1 cellular context compared by ENCODE assay signal in the genomic region with DNA sequence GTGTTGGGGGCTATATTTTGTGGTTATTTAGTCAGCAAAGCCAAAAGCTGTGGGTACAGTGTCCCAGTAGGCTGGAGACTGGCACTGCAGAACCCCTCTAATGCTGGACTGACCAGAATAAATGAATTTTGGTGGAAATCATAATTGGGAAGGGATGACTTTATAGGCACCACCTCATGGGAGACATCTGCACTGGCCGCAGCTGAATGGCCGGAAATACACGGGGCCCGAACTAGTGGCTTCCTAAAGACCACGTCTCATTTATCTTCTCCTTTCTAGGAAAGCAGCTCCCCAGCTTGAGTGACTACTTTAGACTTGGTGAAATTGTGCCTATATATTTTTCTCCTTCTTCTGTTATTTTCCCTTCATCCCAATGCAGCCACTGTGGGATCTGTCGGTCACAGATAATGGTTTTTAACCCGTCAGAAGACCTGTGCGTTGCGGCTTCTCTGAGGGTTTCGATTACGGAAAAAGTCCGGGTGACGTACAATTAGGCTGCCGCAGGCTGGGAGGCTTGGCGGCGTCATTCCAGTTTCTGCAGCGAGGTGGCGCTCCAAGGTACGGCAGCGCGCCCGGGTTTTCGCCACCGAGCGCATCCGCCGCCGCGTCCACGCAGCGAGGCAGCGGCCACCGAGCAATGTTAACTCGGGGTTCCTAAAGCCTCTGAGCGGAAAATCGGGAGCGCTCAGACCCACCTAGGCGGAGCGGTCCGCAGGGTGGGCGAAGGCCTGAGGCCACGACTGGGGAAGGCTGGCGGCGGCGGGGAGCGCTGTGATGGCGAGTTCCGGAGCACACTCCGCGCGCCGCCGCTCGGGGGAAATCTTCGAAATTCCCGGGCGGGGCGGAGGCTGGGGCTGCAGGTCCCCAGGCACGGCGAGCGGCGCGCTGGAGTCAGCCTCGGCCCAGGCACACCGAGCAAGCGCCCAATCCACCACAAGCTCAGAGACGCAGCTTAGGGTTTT.
A peak's percentile ranks its signal among the peaks of the same experiment; 100 is the strongest.
TF ChIP-seq lines count a peak whose summit lies in the region.

No MANE protein-coding gene starts in this region.

TF ChIP-seq in HepG2, 621 proteins besides CTCF, POLR2A, EP300 and RAD21 (continued from another document and continues in another):
- TF ChIP-seq GZF1 (CRISPR knock-in tag; IDR thresholded peaks at IDR 0.05) (no peak), CEBPG (CRISPR knock-in tag; IDR thresholded peaks at IDR 0.05) (no peak), ZNF121 (CRISPR knock-in tag; IDR thresholded peaks at IDR 0.05) (no peak), BCL6 (CRISPR knock-in tag; IDR thresholded peaks at IDR 0.05) (peak; percentile 76), ZSCAN12 (CRISPR knock-in tag; IDR thresholded peaks at IDR 0.05) (no peak), STAG1 (CRISPR knock-in tag; IDR thresholded peaks at IDR 0.05) (peak; percentile 75), ZFP82 (CRISPR knock-in tag; IDR thresholded peaks at IDR 0.05; ENCODE audit: borderline replicate concordance) (no peak), TRIM24 (CRISPR knock-in tag; IDR thresholded peaks at IDR 0.05) (no peak), ZNF543 (CRISPR knock-in tag; IDR thresholded peaks at IDR 0.05) (no peak), PPARG (CRISPR knock-in tag; conservative IDR thresholded peaks at IDR 0.05) (no peak), PCBP2 (optimal IDR thresholded peaks at IDR 0.05; ENCODE audit: low read depth, low read length, poor library complexity, severe bottlenecking) (no peak), ZNF766 (CRISPR knock-in tag; IDR thresholded peaks at IDR 0.05; ENCODE audit: borderline replicate concordance) (no peak), ZFX (CRISPR knock-in tag; IDR thresholded peaks at IDR 0.05; ENCODE audit: low read depth) (no peak; the same call in 1 of the 2 replicates), ZNF326 (CRISPR knock-in tag; IDR thresholded peaks at IDR 0.05; ENCODE audit: borderline replicate concordance) (no peak), FOSL2 (CRISPR knock-in tag; IDR thresholded peaks at IDR 0.05) (peak; percentile 43), ZNF556 (CRISPR knock-in tag; IDR thresholded peaks at IDR 0.05; ENCODE audit: borderline replicate concordance) (no peak), PHB2 (IDR thresholded peaks at IDR 0.05; ENCODE audit: partially characterized antibody) (no peak), IKZF4 (CRISPR knock-in tag; IDR thresholded peaks at IDR 0.05; ENCODE audit: borderline replicate concordance, low read depth, not compliant biosample characterization) (peak; percentile 71), YEATS4 (CRISPR knock-in tag; IDR thresholded peaks at IDR 0.05; ENCODE audit: borderline replicate concordance) (peak; percentile 76; the same call in 1 of the 2 replicates)
- TF ChIP-seq, protein P1, sequence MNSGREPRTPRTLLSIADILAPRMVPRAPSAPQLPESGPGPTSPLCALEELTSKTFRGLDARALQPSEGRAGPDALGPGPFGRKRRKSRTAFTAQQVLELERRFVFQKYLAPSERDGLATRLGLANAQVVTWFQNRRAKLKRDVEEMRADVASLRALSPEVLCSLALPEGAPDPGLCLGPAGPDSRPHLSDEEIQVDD (CRISPR knock-in tag; IDR thresholded peaks at IDR 0.05; ENCODE audit: borderline replicate concordance): no peak
- TF ChIP-seq, protein P2, sequence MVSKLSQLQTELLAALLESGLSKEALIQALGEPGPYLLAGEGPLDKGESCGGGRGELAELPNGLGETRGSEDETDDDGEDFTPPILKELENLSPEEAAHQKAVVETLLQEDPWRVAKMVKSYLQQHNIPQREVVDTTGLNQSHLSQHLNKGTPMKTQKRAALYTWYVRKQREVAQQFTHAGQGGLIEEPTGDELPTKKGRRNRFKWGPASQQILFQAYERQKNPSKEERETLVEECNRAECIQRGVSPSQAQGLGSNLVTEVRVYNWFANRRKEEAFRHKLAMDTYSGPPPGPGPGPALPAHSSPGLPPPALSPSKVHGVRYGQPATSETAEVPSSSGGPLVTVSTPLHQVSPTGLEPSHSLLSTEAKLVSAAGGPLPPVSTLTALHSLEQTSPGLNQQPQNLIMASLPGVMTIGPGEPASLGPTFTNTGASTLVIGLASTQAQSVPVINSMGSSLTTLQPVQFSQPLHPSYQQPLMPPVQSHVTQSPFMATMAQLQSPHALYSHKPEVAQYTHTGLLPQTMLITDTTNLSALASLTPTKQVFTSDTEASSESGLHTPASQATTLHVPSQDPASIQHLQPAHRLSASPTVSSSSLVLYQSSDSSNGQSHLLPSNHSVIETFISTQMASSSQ (IDR thresholded peaks at IDR 0.05; ENCODE audit: low read depth): no peak
- TF ChIP-seq, protein P2 (CRISPR knock-in tag; IDR thresholded peaks at IDR 0.05; ENCODE audit: borderline replicate concordance): no peak
- TF ChIP-seq, protein P3, sequence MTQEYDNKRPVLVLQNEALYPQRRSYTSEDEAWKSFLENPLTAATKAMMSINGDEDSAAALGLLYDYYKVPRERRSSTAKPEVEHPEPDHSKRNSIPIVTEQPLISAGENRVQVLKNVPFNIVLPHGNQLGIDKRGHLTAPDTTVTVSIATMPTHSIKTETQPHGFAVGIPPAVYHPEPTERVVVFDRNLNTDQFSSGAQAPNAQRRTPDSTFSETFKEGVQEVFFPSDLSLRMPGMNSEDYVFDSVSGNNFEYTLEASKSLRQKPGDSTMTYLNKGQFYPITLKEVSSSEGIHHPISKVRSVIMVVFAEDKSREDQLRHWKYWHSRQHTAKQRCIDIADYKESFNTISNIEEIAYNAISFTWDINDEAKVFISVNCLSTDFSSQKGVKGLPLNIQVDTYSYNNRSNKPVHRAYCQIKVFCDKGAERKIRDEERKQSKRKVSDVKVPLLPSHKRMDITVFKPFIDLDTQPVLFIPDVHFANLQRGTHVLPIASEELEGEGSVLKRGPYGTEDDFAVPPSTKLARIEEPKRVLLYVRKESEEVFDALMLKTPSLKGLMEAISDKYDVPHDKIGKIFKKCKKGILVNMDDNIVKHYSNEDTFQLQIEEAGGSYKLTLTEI (CRISPR knock-in tag; conservative IDR thresholded peaks at IDR 0.05): no peak
- TF ChIP-seq, protein P4, sequence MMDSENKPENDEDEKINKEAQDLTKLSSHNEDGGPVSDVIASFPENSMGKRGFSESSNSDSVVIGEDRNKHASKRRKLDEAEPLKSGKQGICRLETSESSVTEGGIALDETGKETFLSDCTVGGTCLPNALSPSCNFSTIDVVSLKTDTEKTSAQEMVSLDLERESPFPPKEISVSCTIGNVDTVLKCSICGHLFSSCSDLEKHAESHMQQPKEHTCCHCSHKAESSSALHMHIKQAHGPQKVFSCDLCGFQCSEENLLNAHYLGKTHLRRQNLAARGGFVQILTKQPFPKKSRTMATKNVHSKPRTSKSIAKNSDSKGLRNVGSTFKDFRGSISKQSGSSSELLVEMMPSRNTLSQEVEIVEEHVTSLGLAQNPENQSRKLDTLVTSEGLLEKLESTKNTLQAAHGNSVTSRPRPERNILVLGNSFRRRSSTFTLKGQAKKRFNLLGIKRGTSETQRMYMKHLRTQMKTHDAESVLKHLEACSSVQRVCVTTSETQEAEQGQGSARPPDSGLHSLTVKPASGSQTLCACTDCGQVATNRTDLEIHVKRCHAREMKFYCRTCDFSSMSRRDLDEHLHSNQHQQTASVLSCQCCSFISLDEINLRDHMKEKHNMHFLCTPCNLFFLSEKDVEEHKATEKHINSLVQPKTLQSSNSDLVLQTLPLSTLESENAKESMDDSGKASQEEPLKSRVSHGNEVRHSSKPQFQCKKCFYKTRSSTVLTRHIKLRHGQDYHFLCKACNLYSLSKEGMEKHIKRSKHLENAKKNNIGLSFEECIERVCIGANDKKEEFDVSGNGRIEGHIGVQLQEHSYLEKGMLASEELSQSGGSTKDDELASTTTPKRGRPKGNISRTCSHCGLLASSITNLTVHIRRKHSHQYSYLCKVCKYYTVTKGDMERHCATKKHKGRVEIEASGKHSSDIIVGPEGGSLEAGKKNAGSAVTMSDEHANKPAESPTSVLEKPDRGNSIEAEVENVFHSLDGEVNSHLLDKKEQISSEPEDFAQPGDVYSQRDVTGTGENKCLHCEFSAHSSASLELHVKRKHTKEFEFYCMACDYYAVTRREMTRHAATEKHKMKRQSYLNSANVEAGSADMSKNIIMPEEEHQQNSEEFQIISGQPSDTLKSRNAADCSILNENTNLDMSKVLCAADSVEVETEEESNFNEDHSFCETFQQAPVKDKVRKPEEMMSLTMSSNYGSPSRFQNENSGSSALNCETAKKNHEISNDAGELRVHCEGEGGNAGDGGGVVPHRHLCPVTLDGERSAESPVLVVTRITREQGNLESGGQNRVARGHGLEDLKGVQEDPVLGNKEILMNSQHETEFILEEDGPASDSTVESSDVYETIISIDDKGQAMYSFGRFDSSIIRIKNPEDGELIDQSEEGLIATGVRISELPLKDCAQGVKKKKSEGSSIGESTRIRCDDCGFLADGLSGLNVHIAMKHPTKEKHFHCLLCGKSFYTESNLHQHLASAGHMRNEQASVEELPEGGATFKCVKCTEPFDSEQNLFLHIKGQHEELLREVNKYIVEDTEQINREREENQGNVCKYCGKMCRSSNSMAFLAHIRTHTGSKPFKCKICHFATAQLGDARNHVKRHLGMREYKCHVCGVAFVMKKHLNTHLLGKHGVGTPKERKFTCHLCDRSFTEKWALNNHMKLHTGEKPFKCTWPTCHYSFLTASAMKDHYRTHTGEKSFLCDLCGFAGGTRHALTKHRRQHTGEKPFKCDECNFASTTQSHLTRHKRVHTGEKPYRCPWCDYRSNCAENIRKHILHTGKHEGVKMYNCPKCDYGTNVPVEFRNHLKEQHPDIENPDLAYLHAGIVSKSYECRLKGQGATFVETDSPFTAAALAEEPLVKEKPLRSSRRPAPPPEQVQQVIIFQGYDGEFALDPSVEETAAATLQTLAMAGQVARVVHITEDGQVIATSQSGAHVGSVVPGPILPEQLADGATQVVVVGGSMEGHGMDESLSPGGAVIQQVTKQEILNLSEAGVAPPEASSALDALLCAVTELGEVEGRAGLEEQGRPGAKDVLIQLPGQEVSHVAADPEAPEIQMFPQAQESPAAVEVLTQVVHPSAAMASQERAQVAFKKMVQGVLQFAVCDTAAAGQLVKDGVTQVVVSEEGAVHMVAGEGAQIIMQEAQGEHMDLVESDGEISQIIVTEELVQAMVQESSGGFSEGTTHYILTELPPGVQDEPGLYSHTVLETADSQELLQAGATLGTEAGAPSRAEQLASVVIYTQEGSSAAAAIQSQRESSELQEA (CRISPR knock-in tag; IDR thresholded peaks at IDR 0.05; ENCODE audit: not compliant biosample characterization): no peak
- TF ChIP-seq, protein P5, sequence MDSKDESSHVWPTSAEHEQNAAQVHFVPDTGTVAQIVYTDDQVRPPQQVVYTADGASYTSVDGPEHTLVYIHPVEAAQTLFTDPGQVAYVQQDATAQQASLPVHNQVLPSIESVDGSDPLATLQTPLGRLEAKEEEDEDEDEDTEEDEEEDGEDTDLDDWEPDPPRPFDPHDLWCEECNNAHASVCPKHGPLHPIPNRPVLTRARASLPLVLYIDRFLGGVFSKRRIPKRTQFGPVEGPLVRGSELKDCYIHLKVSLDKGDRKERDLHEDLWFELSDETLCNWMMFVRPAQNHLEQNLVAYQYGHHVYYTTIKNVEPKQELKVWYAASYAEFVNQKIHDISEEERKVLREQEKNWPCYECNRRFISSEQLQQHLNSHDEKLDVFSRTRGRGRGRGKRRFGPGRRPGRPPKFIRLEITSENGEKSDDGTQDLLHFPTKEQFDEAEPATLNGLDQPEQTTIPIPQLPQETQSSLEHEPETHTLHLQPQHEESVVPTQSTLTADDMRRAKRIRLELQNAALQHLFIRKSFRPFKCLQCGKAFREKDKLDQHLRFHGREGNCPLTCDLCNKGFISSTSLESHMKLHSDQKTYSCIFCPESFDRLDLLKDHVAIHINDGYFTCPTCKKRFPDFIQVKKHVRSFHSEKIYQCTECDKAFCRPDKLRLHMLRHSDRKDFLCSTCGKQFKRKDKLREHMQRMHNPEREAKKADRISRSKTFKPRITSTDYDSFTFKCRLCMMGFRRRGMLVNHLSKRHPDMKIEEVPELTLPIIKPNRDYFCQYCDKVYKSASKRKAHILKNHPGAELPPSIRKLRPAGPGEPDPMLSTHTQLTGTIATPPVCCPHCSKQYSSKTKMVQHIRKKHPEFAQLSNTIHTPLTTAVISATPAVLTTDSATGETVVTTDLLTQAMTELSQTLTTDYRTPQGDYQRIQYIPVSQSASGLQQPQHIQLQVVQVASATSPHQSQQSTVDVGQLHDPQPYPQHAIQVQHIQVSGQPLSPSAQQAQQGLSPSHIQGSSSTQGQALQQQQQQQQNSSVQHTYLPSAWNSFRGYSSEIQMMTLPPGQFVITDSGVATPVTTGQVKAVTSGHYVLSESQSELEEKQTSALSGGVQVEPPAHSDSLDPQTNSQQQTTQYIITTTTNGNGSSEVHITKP (CRISPR knock-in tag; IDR thresholded peaks at IDR 0.05; ENCODE audit: low read depth): no peak
- TF ChIP-seq, protein P6, sequence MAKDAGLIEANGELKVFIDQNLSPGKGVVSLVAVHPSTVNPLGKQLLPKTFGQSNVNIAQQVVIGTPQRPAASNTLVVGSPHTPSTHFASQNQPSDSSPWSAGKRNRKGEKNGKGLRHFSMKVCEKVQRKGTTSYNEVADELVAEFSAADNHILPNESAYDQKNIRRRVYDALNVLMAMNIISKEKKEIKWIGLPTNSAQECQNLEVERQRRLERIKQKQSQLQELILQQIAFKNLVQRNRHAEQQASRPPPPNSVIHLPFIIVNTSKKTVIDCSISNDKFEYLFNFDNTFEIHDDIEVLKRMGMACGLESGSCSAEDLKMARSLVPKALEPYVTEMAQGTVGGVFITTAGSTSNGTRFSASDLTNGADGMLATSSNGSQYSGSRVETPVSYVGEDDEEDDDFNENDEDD (CRISPR knock-in tag; IDR thresholded peaks at IDR 0.05; ENCODE audit: borderline replicate concordance): peak; percentile 72; the same call in 1 of the 2 replicates
- TF ChIP-seq, protein P7, sequence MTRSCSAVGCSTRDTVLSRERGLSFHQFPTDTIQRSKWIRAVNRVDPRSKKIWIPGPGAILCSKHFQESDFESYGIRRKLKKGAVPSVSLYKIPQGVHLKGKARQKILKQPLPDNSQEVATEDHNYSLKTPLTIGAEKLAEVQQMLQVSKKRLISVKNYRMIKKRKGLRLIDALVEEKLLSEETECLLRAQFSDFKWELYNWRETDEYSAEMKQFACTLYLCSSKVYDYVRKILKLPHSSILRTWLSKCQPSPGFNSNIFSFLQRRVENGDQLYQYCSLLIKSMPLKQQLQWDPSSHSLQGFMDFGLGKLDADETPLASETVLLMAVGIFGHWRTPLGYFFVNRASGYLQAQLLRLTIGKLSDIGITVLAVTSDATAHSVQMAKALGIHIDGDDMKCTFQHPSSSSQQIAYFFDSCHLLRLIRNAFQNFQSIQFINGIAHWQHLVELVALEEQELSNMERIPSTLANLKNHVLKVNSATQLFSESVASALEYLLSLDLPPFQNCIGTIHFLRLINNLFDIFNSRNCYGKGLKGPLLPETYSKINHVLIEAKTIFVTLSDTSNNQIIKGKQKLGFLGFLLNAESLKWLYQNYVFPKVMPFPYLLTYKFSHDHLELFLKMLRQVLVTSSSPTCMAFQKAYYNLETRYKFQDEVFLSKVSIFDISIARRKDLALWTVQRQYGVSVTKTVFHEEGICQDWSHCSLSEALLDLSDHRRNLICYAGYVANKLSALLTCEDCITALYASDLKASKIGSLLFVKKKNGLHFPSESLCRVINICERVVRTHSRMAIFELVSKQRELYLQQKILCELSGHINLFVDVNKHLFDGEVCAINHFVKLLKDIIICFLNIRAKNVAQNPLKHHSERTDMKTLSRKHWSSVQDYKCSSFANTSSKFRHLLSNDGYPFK (CRISPR knock-in tag; IDR thresholded peaks at IDR 0.05; ENCODE audit: borderline replicate concordance): peak; percentile 77; the same call in 1 of the 2 replicates
